In genomic region chr2:133389569-133389968, GRCh38 we compare ENCODE assay signal across 23 cellular contexts.
"Had no signal": no experiment of that assay in that cellular context is flagged by ENCODE, and none has a peak within 500 bp of the region (broad histone marks: within the 10 kb centered on the region; RNA-seq: fewer than 3 reads in every experiment).

No MANE protein-coding gene starts in this region.

- H3K27me3 ChIP-seq: gastrocnemius medialis, hepatocyte, sigmoid colon, upper lobe of left lung, vagina had no signal

- DNase-seq: activated B cell treated with CpG ODN at 0.5 μM for 24 hours; activated CD4-positive, alpha-beta T cell treated with anti-CD3 and anti-CD28 coated beads for 36 hours; activated CD8-positive, alpha-beta memory T cell treated with anti-CD3 and anti-CD28 coated beads, Interleukin-2, amount 10 ng/mL, durations not matched to agents 7 days and 5 days; activated CD8-positive, alpha-beta T cell treated with anti-CD3 and anti-CD28 coated beads, Interleukin-2, amount 10 ng/mL, durations not matched to agents 7 days and 5 days; activated naive CD4-positive, alpha-beta T cell; activated T-cell treated with anti-CD3 and anti-CD28 coated beads, Interleukin-2, amount 50 U/mL, for 48 hours; endodermal cell; gastrocnemius medialis; islet precursor cell; left cardiac atrium; mesenchymal stem cell; naive thymus-derived CD8-positive, alpha-beta T cell; nucleus accumbens; psoas muscle; sigmoid colon; small intestine; stimulated activated CD4-positive, alpha-beta T cell treated with anti-CD3 and anti-CD28 coated beads, Interleukin-4, amount 100 ng/mL, for 24 hours; upper lobe of left lung had no signal

- H2AFZ ChIP-seq: hepatocyte, parathyroid adenoma had no signal

- H3K9me3 ChIP-seq: gastrocnemius medialis, psoas muscle, upper lobe of left lung, vagina had no signal

- ATAC-seq: activated CD4-positive, alpha-beta T cell treated with anti-CD3 and anti-CD28 coated beads for 36 hours; activated CD8-positive, alpha-beta memory T cell treated with anti-CD3 and anti-CD28 coated beads, Interleukin-2, amount 10 ng/mL, durations not matched to agents 7 days and 5 days; activated CD8-positive, alpha-beta T cell treated with anti-CD3 and anti-CD28 coated beads, Interleukin-2, amount 10 ng/mL, durations not matched to agents 7 days and 5 days; activated naive CD4-positive, alpha-beta T cell treated with anti-CD3 and anti-CD28 coated beads, Interleukin-2, amount 50 U/mL, for 72 hours; gastrocnemius medialis; left cardiac atrium; naive thymus-derived CD8-positive, alpha-beta T cell; psoas muscle; stimulated activated effector memory CD8-positive, alpha-beta T cell treated with anti-CD3 and anti-CD28 coated beads, Interleukin-12 subunit alpha, Interleukin-12 subunit beta, amount 100 ng/mL, for 72 hours had no signal

- H3K4me3 ChIP-seq: gastrocnemius medialis, hepatocyte, psoas muscle, sigmoid colon, upper lobe of left lung, vagina had no signal

- H3K9ac ChIP-seq: parathyroid adenoma had no signal

- H3K4me2 ChIP-seq: hepatocyte had no signal

- H3K4me1 ChIP-seq: gastrocnemius medialis, parathyroid adenoma, psoas muscle, sigmoid colon, upper lobe of left lung, vagina had no signal

- H3K27ac ChIP-seq: gastrocnemius medialis, hepatocyte, parathyroid adenoma, psoas muscle, sigmoid colon, upper lobe of left lung, vagina had no signal

- H3K36me3 ChIP-seq: gastrocnemius medialis, sigmoid colon, upper lobe of left lung, vagina had no signal
